ENCODE assay signal across 18 cellular contexts in the genomic region with DNA sequence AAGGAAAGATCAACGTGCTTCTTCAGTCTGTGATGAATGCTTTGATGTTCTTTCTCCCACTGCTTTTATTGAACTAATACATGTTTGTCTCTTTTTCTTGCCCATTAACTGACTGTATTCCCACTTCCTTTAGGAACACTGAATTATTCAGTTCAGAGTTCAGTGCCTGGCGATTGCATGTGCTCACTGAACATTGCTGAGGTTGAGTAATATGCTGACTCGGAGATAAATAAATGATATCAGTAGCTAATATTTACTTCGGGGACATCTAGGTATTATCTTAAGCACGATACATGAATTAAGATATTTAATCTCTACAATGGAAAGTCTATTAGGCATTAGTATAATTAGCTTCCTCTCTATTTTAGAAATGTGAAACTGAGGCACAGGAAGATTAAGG.
"Had no signal": no experiment of that assay in that cellular context is flagged by ENCODE, and none has a peak within 500 bp of the region (broad histone marks: within the 10 kb centered on the region; RNA-seq: fewer than 3 reads in every experiment).

No MANE protein-coding gene starts in this region.

- DNase-seq: central memory CD4-positive, alpha-beta T cell; effector memory CD4-positive, alpha-beta T cell; gastrocnemius medialis; immature natural killer cell; left ventricle myocardium superior; mesendoderm; naive thymus-derived CD8-positive, alpha-beta T cell; posterior cingulate gyrus; stimulated activated CD4-positive, alpha-beta T cell treated with anti-CD3 and anti-CD28 coated beads, Interleukin-4, amount 100 ng/mL, for 1 hour; stimulated activated CD8-positive, alpha-beta memory T cell treated with anti-CD3 and anti-CD28 coated beads, Interleukin-4, amount 100 ng/mL, for 48 hours; testis had no signal

- H3K27ac ChIP-seq: gastrocnemius medialis, right atrium auricular region, testis, tibial nerve had no signal

- H3K9me3 ChIP-seq: gastrocnemius medialis, right atrium auricular region, testis, tibial nerve had no signal

- FAIRE-seq: endometrium, keratinocyte had no signal

- H3K27me3 ChIP-seq: gastrocnemius medialis, right atrium auricular region, testis, tibial nerve had no signal

- H3K36me3 ChIP-seq: gastrocnemius medialis, right atrium auricular region, tibial nerve had no signal

- ATAC-seq: esophagus mucosa; gastrocnemius medialis; left ventricle myocardium superior; naive thymus-derived CD8-positive, alpha-beta T cell; stimulated activated memory B cell treated with anti-CD40 and anti-IgM and Interleukin-4, amounts not matched to agents 10 μg/mL and 1 μg/mL and 100 μg/mL, for 72 hours had no signal

- H3K4me3 ChIP-seq: gastrocnemius medialis, lung, right atrium auricular region, testis, tibial nerve had no signal

- H3K4me1 ChIP-seq: gastrocnemius medialis had no signal
